In the genomic region with DNA sequence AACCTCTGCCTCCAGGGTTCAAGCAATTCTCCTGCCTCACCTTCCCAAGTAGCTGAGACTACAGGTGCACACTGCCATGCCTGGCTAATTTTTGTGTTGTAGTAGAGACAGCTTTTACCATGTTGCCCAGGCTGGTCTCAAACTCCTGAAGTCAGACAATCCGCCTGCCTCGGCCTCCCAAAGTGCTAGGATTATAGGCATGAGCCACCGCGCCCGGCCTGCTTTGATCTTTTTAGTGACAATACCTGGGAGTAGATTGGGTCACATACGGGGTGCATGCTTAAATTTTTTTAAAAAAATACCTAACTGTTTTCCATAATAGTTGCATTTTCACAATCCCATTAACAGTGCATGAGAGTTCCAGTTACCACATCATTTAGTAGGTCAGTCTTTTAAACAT, we compare ENCODE assay signal across 26 cellular contexts.
"Had no signal": no experiment of that assay in that cellular context is flagged by ENCODE, and none has a peak within 500 bp of the region (broad histone marks: within the 10 kb centered on the region; RNA-seq: fewer than 3 reads in every experiment).

No MANE protein-coding gene starts in this region.

- H3K4me3 ChIP-seq: dorsolateral prefrontal cortex, hepatocyte, lung, neural progenitor cell, prostate gland, right atrium auricular region, spleen, thoracic aorta, tibial nerve, upper lobe of left lung, uterus had no signal

- H3K27me3 ChIP-seq: dorsolateral prefrontal cortex, hepatocyte, neural progenitor cell, right atrium auricular region, spleen, tibial nerve, upper lobe of left lung, uterus had no signal

- H3K4me1 Mint-ChIP-seq: immature natural killer cell; memory B cell; naive thymus-derived CD4-positive, alpha-beta T cell; stimulated activated memory B cell treated with anti-CD40 and anti-IgM and Interleukin-4, amounts not matched to agents 10 μg/mL and 1 μg/mL and 100 μg/mL, for 72 hours had no signal

- H3K27ac ChIP-seq: dorsolateral prefrontal cortex, hepatocyte, neural progenitor cell, prostate gland, right atrium auricular region, spleen, thoracic aorta, tibial nerve, upper lobe of left lung had no signal

- H3K27ac Mint-ChIP-seq: immature natural killer cell; memory B cell; naive thymus-derived CD4-positive, alpha-beta T cell; nephron; neural progenitor cell; stimulated activated memory B cell treated with anti-CD40 and anti-IgM and Interleukin-4, amounts not matched to agents 10 μg/mL and 1 μg/mL and 100 μg/mL, for 72 hours had no signal

- FAIRE-seq: frontal cortex, keratinocyte had no signal

- H3K36me3 Mint-ChIP-seq: immature natural killer cell; memory B cell; neural progenitor cell; stimulated activated memory B cell treated with anti-CD40 and anti-IgM and Interleukin-4, amounts not matched to agents 10 μg/mL and 1 μg/mL and 100 μg/mL, for 72 hours had no signal

- H3K36me3 ChIP-seq: neural progenitor cell, prostate gland, right atrium auricular region, spleen, thoracic aorta, tibial nerve, upper lobe of left lung, uterus had no signal

- DNase-seq: cerebellar nuclear complex; cortex of kidney; dorsolateral prefrontal cortex; effector CD4-positive, alpha-beta T cell; head of caudate nucleus; immature natural killer cell; midbrain; naive thymus-derived CD4-positive, alpha-beta T cell; spleen; stimulated activated CD4-positive, alpha-beta T cell treated with anti-CD3 and anti-CD28 coated beads, Interleukin-4, amount 100 ng/mL, for 4 hours; stimulated activated naive CD8-positive, alpha-beta T cell treated with anti-CD3 and anti-CD28 coated beads, Interleukin-15, Interleukin-2, amounts not matched to agents 100 U/mL and 50 U/mL, for 24 hours; upper lobe of left lung; uterus had no signal

- H3K4me1 ChIP-seq: neural progenitor cell, prostate gland, upper lobe of left lung had no signal

- H3K4me3 Mint-ChIP-seq: immature natural killer cell; memory B cell; naive thymus-derived CD4-positive, alpha-beta T cell; nephron; neural progenitor cell; stimulated activated memory B cell treated with anti-CD40 and anti-IgM and Interleukin-4, amounts not matched to agents 10 μg/mL and 1 μg/mL and 100 μg/mL, for 72 hours had no signal

- ATAC-seq: naive thymus-derived CD4-positive, alpha-beta T cell; sciatic nerve; stimulated activated memory B cell treated with anti-CD40 and anti-IgM and Interleukin-4, amounts not matched to agents 10 μg/mL and 1 μg/mL and 100 μg/mL, for 72 hours; stimulated activated naive CD8-positive, alpha-beta T cell treated with anti-CD3 and anti-CD28 coated beads, Interleukin-15, Interleukin-2, amounts not matched to agents 100 U/mL and 50 U/mL, for 24 hours had no signal

- H3K27me3 Mint-ChIP-seq: memory B cell; stimulated activated memory B cell treated with anti-CD40 and anti-IgM and Interleukin-4, amounts not matched to agents 10 μg/mL and 1 μg/mL and 100 μg/mL, for 72 hours had no signal

- H3K9me3 ChIP-seq: prostate gland, right atrium auricular region, uterus had no signal
